In the genomic region with DNA sequence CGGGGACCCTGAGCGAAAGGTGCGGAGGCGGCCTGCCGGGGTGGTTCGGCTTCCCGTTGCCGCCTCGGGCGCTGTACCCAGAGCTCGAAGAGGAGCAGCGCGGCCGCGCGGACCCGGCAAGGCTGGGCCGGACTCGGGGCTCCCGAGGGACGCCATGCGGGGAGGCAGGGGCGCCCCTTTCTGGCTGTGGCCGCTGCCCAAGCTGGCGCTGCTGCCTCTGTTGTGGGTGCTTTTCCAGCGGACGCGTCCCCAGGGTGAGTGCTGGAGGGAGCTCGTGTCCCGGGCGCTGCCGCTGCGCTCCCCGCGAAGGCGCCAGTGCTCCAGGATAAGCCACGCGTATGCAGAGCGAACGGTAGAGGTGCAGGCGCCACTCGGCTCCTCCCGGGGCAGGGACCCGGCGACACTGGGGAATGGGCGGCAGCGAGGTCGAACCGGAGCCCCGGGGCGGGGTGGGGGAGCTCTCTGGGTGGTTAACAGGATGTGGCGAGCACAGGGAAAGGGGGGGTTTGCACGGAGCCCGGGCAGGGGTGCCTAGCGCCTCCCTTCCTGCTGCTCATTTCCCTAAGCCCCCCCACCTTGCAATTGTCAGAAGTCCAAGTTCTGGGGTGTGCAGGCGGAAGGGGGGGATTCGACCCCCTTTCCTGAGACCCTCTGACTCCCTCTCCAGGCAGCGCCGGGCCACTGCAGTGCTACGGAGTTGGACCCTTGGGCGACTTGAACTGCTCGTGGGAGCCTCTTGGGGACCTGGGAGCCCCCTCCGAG, we compare ENCODE assay signal across 8 cellular contexts. TPM values are rescaled to one million over a fixed set of nuclear protein-coding genes. Genes with fewer than 3 reads are reported as not detected.
DNase-seq lines count a peak whose midpoint lies in the region; ATAC-seq and TF ChIP-seq lines count a peak whose summit lies in the region.

A gene (plus strand): TSS at position 44 of the 762 bp plus-strand sequence. CDS start 111 bp downstream, at position 155.

- WGBS in gastroesophageal sphincter (ENCODE audit: low coverage in 1 of 2), 2 donors: no CpG with 5 or more reads among the region's 63 CpGs

- no peaks in the 10 kb centered on the region for H3K9me3 Mint-ChIP-seq in osteocyte (ENCODE audit: unreplicated experiment)

- TF ChIP-seq CTCF in RWPE2 (IDR thresholded peaks at IDR 0.05; ENCODE audit: poor library complexity, severe bottlenecking) (peak; percentile 53), gastroesophageal sphincter (IDR thresholded peaks at IDR 0.05) (peak in 3 of 4 experiments; percentile 30 to 53 (median 45)), osteocyte (IDR thresholded peaks at IDR 0.05) (peak; percentile 68), tibial artery (IDR thresholded peaks at IDR 0.05) (peak; percentile 36 to 41)

- peak; percentile 84 for ATAC-seq in RWPE2 (ENCODE audit: low read depth)
- peak; percentile 62 for ATAC-seq in gastroesophageal sphincter

- peak in 1 of 2 donors; percentile 22 for TF ChIP-seq POLR2A in gastroesophageal sphincter (IDR thresholded peaks at IDR 0.05)

- peaks cover 4% of the 10 kb centered on the region for H3K4me1 Mint-ChIP-seq in osteocyte (ENCODE audit: unreplicated experiment)

- H3K27me3 Mint-ChIP-seq in osteocyte (ENCODE audit: unreplicated experiment): peaks cover 7% of the 10 kb centered on the region

- H3K4me1 ChIP-seq in RWPE2 (ENCODE audit: insufficient read depth, poor library complexity, severe bottlenecking) (no peaks in the 10 kb centered on the region), gastroesophageal sphincter (peaks cover 0 to 15% (median 8%) of the 10 kb centered on the region in 3 donors), tibial artery (peaks cover 7 to 15% (median 10%) of the 10 kb centered on the region in 4 donors)

- no peak within 1 kb of the TSS for H3K27ac Mint-ChIP-seq in osteocyte (ENCODE audit: unreplicated experiment)

- peak within 1 kb of the TSS; percentile 77 for H3K4me3 Mint-ChIP-seq in osteocyte (ENCODE audit: unreplicated experiment)

- H3K4me3 ChIP-seq in RWPE2 (ENCODE audit: severe bottlenecking): peak within 1 kb of the TSS; percentile 62
- H3K4me3 ChIP-seq in gastroesophageal sphincter: peak within 1 kb of the TSS; percentile 36 to 64
- H3K4me3 ChIP-seq in tibial artery: peak within 1 kb of the TSS; percentile 47 to 54

- H3K27ac ChIP-seq in RWPE2 (ENCODE audit: poor library complexity, severe bottlenecking) (no peak within 1 kb of the TSS), gastroesophageal sphincter (peak within 1 kb of the TSS in 3 of 4 donors; percentile 62 to 73 (median 72)), tibial artery (peak within 1 kb of the TSS; percentile 3 to 45)

- H3K9me3 ChIP-seq in RWPE2 (ENCODE audit: severe bottlenecking) (no peaks in the 10 kb centered on the region), gastroesophageal sphincter (no peaks in the 10 kb centered on the region), tibial artery (no peaks in the 10 kb centered on the region)

- H3K36me3 Mint-ChIP-seq in osteocyte (ENCODE audit: unreplicated experiment): no peaks in the 10 kb centered on the region

- intact Hi-C loops in tibial artery (cut with DNase I; ENCODE audit: low total_unique reads): no loop called here

- H3K27me3 ChIP-seq in RWPE2 (ENCODE audit: insufficient read depth, poor library complexity, severe bottlenecking): no peaks in the 10 kb centered on the region
- peaks cover 41% of the 10 kb centered on the region for H3K27me3 ChIP-seq in gastroesophageal sphincter
- H3K27me3 ChIP-seq in tibial artery: peaks cover 0 to 30% of the 10 kb centered on the region in 2 donors

- peak; percentile 67 for DNase-seq in SIG-M5 treated with dmso at 0.1 percent for 504 hours (lab: John Stamatoyannopoulos, UW; ENCODE audit: unreplicated experiment)
- DNase-seq in SIG-M5 (lab: John Stamatoyannopoulos, UW): no peak
- peak; percentile 78 for DNase-seq in HT1080 (ENCODE audit: low read depth)
- no peak for DNase-seq in RWPE2 (ENCODE audit: low spot score)
- peak; percentile 85 for DNase-seq in activated effector memory CD4-positive, alpha-beta T cell treated with Interleukin-2 at 50 U/mL for 16 hours
- DNase-seq in osteocyte (ENCODE audit: extremely low spot score, unreplicated experiment): no peak
- peak; percentile 51 to 71 for DNase-seq in tibial artery

- TF ChIP-seq EP300 in gastroesophageal sphincter (IDR thresholded peaks at IDR 0.05): no peak

- H3K36me3 ChIP-seq in RWPE2 (ENCODE audit: low read depth) (no peaks in the 10 kb centered on the region), gastroesophageal sphincter (no peaks in the 10 kb centered on the region), tibial artery (no peaks in the 10 kb centered on the region)

RNA-seq across cellular contexts. Expression of the gene that starts here (rescaled TPM):
- 20.7 and 22.6 TPM in 2 replicates for total RNA-seq in HT1080 (2014; rRNA removed; shearing (Covaris generic))
- polyA plus RNA-seq in HT1080 (2015; cell fraction: cytosol; rRNA removed): 7.1 and 7.9 TPM in 2 replicates
- polyA plus RNA-seq in HT1080 (2015; cell fraction: nucleus; rRNA removed): 8.6 and 11.1 TPM in 2 replicates
- total RNA-seq in gastroesophageal sphincter (1 to 10 TPM; 1.1 to 5.4 (median 3.1) TPM), osteocyte (1.8 and 1.9 TPM in 2 replicates)

Comparison
In these comparisons a context has a peak if more than half of its experiments do, and no peak if none do; other contexts are left out.
1. DNase-seq: peak in SIG-M5 treated with dmso at 0.1 percent for 504 hours (single experiment), HT1080 (single experiment), activated effector memory CD4-positive, alpha-beta T cell treated with Interleukin-2 at 50 U/mL for 16 hours (single experiment) and tibial artery (2 of 2); none in SIG-M5 (single experiment), RWPE2 (single experiment) and osteocyte (single experiment).
2. Peak in every context shown above with its lines, with median percentiles within 50 percentile points of each other: H3K4me3 ChIP-seq and CTCF ChIP-seq.